Comparison of ENCODE assay signal across 1 cellular context in genomic region chr1:116910379-116911165, GRCh38.
A peak's percentile ranks its signal among the peaks of the same experiment; 100 is the strongest.
TF ChIP-seq lines count a peak whose summit lies in the region.

No MANE protein-coding gene starts in this region.

TF ChIP-seq in WTC11, 78 proteins besides CTCF, POLR2A, EP300 and RAD21:
- TF ChIP-seq ARID4B (CRISPR knock-in tag; IDR thresholded peaks at IDR 0.05; ENCODE audit: borderline replicate concordance) (peak; percentile 74; the same call in 1 of the 2 replicates), PRDM15 (CRISPR knock-in tag; IDR thresholded peaks at IDR 0.05) (peak; percentile 48), KAT7 (CRISPR knock-in tag; IDR thresholded peaks at IDR 0.05; ENCODE audit: borderline replicate concordance) (0 out of 2 replicates have a peak, but pooled peaks have one; percentile 15), ATF6 (CRISPR knock-in tag; IDR thresholded peaks at IDR 0.05) (no peak), SOX15 (CRISPR knock-in tag; IDR thresholded peaks at IDR 0.05) (no peak), USF1 (CRISPR knock-in tag; IDR thresholded peaks at IDR 0.05) (no peak), NR1H2 (CRISPR knock-in tag; IDR thresholded peaks at IDR 0.05) (no peak)
TF ChIP-seq in WTC11: peak in this region for 3.
